ENCODE assay signal across 20 cellular contexts in genomic region chr4:118734491-118735205, GRCh38. TPM values are rescaled to one million over a fixed set of nuclear protein-coding genes. Genes with fewer than 3 reads are reported as not detected.
DNase-seq lines count a peak whose midpoint lies in the region; ATAC-seq and TF ChIP-seq lines count a peak whose summit lies in the region.
"Had no signal": no experiment of that assay in that cellular context is flagged by ENCODE, and none has a peak within 500 bp of the region (broad histone marks: within the 10 kb centered on the region; RNA-seq: fewer than 3 reads in every experiment).

No MANE protein-coding gene starts in this region.

- H3K27ac ChIP-seq in hepatocyte (peak overlapping the region; percentile 20), osteoblast (ENCODE audit: low read depth, low read length) (peak overlapping the region; percentile 39)
- H3K27ac ChIP-seq: 22Rv1 had no signal

- no peaks in the 10 kb centered on the region for H4K20me1 ChIP-seq in hepatocyte (ENCODE audit: insufficient read depth, poor library complexity, severe bottlenecking)
- peaks cover 14% of the 10 kb centered on the region for H4K20me1 ChIP-seq in osteoblast (ENCODE audit: insufficient read depth, low read length)

- CTCF ChIA-PET in Calu3 (lab: Charles Lee), result no interaction called here
- CTCF ChIA-PET in Caco-2 (lab: Charles Lee), result no interaction called here

- H2AFZ ChIP-seq in hepatocyte (no peak overlapping the region), osteoblast (ENCODE audit: low read length) (no peak overlapping the region)

- peaks cover 10% of the 10 kb centered on the region for H3K4me1 Mint-ChIP-seq in activated T-cell treated with anti-CD3 and anti-CD28 coated beads, Interleukin-2, amount 50 U/mL, for 72 hours (ENCODE audit: low read depth)
- peaks cover 14% of the 10 kb centered on the region for H3K4me1 Mint-ChIP-seq in activated T-cell treated with anti-CD3 and anti-CD28 coated beads, Interleukin-2, amount 50 U/mL, for 24 hours (ENCODE audit: low read depth)
- no peaks in the 10 kb centered on the region for H3K4me1 Mint-ChIP-seq in Calu3 (ENCODE audit: low read depth, unreplicated experiment)
- no peaks in the 10 kb centered on the region for H3K4me1 Mint-ChIP-seq in natural killer cell treated with Interleukin-12 subunit alpha and Interleukin-12 subunit beta and Interleukin-15 and Interleukin-18, amount 100 ng/mL, for 72 hours (ENCODE audit: low read depth in 2 of 2)
- no peaks in the 10 kb centered on the region for H3K4me1 Mint-ChIP-seq in Caco-2 (ENCODE audit: low read depth, unreplicated experiment)
- H3K4me1 Mint-ChIP-seq: H9 had no signal

- no peak overlapping the region for H3K4me3 Mint-ChIP-seq in activated T-cell treated with anti-CD3 and anti-CD28 coated beads, Interleukin-2, amount 50 U/mL, for 72 hours
- no peak overlapping the region for H3K4me3 Mint-ChIP-seq in activated T-cell treated with anti-CD3 and anti-CD28 coated beads, Interleukin-2, amount 50 U/mL, for 24 hours
- no peak overlapping the region for H3K4me3 Mint-ChIP-seq in Calu3 (ENCODE audit: low read depth, unreplicated experiment)
- no peak overlapping the region for H3K4me3 Mint-ChIP-seq in natural killer cell treated with Interleukin-12 subunit alpha and Interleukin-12 subunit beta and Interleukin-15 and Interleukin-18, amount 100 ng/mL, for 72 hours
- H3K4me3 Mint-ChIP-seq in Caco-2 (ENCODE audit: unreplicated experiment), result no peak overlapping the region
- H3K4me3 Mint-ChIP-seq: CD8-positive, alpha-beta memory T cell; H9 had no signal

- no peaks in the 10 kb centered on the region for H3K27me3 Mint-ChIP-seq in activated T-cell treated with anti-CD3 and anti-CD28 coated beads, Interleukin-2, amount 50 U/mL, for 72 hours (ENCODE audit: low read depth)
- H3K27me3 Mint-ChIP-seq in activated T-cell treated with anti-CD3 and anti-CD28 coated beads, Interleukin-2, amount 50 U/mL, for 24 hours, result no peaks in the 10 kb centered on the region
- H3K27me3 Mint-ChIP-seq in Calu3 (ENCODE audit: unreplicated experiment), result no peaks in the 10 kb centered on the region
- H3K27me3 Mint-ChIP-seq in natural killer cell treated with Interleukin-12 subunit alpha and Interleukin-12 subunit beta and Interleukin-15 and Interleukin-18, amount 100 ng/mL, for 72 hours, result no peaks in the 10 kb centered on the region
- H3K27me3 Mint-ChIP-seq in Caco-2 (ENCODE audit: insufficient read depth, unreplicated experiment), result no peaks in the 10 kb centered on the region
- H3K27me3 Mint-ChIP-seq: CD8-positive, alpha-beta memory T cell had no signal

- no peak for DNase-seq in activated T-cell treated with anti-CD3 and anti-CD28 coated beads, Interleukin-2, amount 50 U/mL, for 72 hours
- DNase-seq in activated T-cell treated with anti-CD3 and anti-CD28 coated beads, Interleukin-2, amount 50 U/mL, for 24 hours, result no peak
- no peak for DNase-seq in hepatocyte (ENCODE audit: low spot score)
- DNase-seq in osteoblast (ENCODE audit: insufficient read length, low spot score, missing footprints), result no peak
- DNase-seq in NCI-H1436 (lab: John Stamatoyannopoulos, UW), result no peak
- DNase-seq in Calu3, result no peak
- no peak for DNase-seq in natural killer cell treated with Interleukin-12 subunit alpha and Interleukin-12 subunit beta and Interleukin-15 and Interleukin-18, amount 100 ng/mL, for 72 hours (ENCODE audit: low spot score)
- DNase-seq in Caco-2, result no peak
- DNase-seq: CD8-positive, alpha-beta memory T cell; GF-D8; H9; IMR-90; Karpas-422; MG63; NCI-H1092; NCI-H2081 treated with DMSO at 0.1 percent for 48 hours; NCI-H510A; NCI-H774; RPMI8226 had no signal

- intact Hi-C loops in Calu3 (cut with micrococcal nuclease; ENCODE audit: unreplicated experiment) (no loop called here), Caco-2 (cut with micrococcal nuclease; ENCODE audit: unreplicated experiment) (no loop called here)

- TF ChIP-seq CTCF in hepatocyte (IDR thresholded peaks at IDR 0.05; ENCODE audit: poor library complexity) (no peak), osteoblast (IDR thresholded peaks at IDR 0.05; ENCODE audit: extremely low read depth, low read depth, low read length) (no peak), Calu3 (IDR thresholded peaks at IDR 0.05; ENCODE audit: unreplicated experiment) (no peak), Caco-2 (IDR thresholded peaks at IDR 0.05; ENCODE audit: insufficient read depth in 1 of 2, low read depth in 1 of 2, low read length in 1 of 2, severe bottlenecking in 1 of 2, unreplicated experiment in 1 of 2) (no peak)

- POLR2A ChIA-PET in Caco-2 (lab: Charles Lee), result no interaction called here

- no peak overlapping the region for H3K4me3 ChIP-seq in hepatocyte
- no peak overlapping the region for H3K4me3 ChIP-seq in osteoblast (ENCODE audit: insufficient read depth, low read length)
- H3K4me3 ChIP-seq in Caco-2 (ENCODE audit: low read depth, low read length), result no peak overlapping the region
- H3K4me3 ChIP-seq: MG63 had no signal

- peaks cover 4 to 9% of the 10 kb centered on the region in 2 donors for H3K36me3 Mint-ChIP-seq in activated T-cell treated with anti-CD3 and anti-CD28 coated beads, Interleukin-2, amount 50 U/mL, for 72 hours (ENCODE audit: insufficient read depth in 2 of 2)
- H3K36me3 Mint-ChIP-seq in activated T-cell treated with anti-CD3 and anti-CD28 coated beads, Interleukin-2, amount 50 U/mL, for 24 hours (ENCODE audit: low read depth), result peaks cover 87% of the 10 kb centered on the region
- peaks cover 9% of the 10 kb centered on the region for H3K36me3 Mint-ChIP-seq in Calu3 (ENCODE audit: insufficient read depth, unreplicated experiment)
- peaks cover 15% of the 10 kb centered on the region for H3K36me3 Mint-ChIP-seq in natural killer cell treated with Interleukin-12 subunit alpha and Interleukin-12 subunit beta and Interleukin-15 and Interleukin-18, amount 100 ng/mL, for 72 hours
- peaks cover 58% of the 10 kb centered on the region for H3K36me3 Mint-ChIP-seq in Caco-2 (ENCODE audit: insufficient read depth, unreplicated experiment)

- 79% methylated on average over 7 of the region's 7 CpGs for WGBS in hepatocyte (ENCODE audit: low lambda C conversion rate, missing lambda C conversion rate)

- H3K36me3 ChIP-seq in hepatocyte (replicated peaks; ENCODE audit: insufficient read depth, low read depth) (no peaks in the 10 kb centered on the region), osteoblast (ENCODE audit: insufficient read depth, low read length) (peaks cover 89% of the 10 kb centered on the region), Caco-2 (ENCODE audit: control insufficient read depth, insufficient read depth, low read length) (no peaks in the 10 kb centered on the region)

- H3K27ac Mint-ChIP-seq in activated T-cell treated with anti-CD3 and anti-CD28 coated beads, Interleukin-2, amount 50 U/mL, for 72 hours, result peak overlapping the region; percentile 0
- no peak overlapping the region for H3K27ac Mint-ChIP-seq in activated T-cell treated with anti-CD3 and anti-CD28 coated beads, Interleukin-2, amount 50 U/mL, for 24 hours
- no peak overlapping the region for H3K27ac Mint-ChIP-seq in Calu3 (ENCODE audit: unreplicated experiment)
- no peak overlapping the region for H3K27ac Mint-ChIP-seq in natural killer cell treated with Interleukin-12 subunit alpha and Interleukin-12 subunit beta and Interleukin-15 and Interleukin-18, amount 100 ng/mL, for 72 hours
- H3K27ac Mint-ChIP-seq in Caco-2 (ENCODE audit: unreplicated experiment), result no peak overlapping the region
- H3K27ac Mint-ChIP-seq: H9 had no signal

- H3K79me2 ChIP-seq in hepatocyte, result no peaks in the 10 kb centered on the region
- H3K79me2 ChIP-seq in osteoblast (ENCODE audit: insufficient read depth, low read length), result peaks cover 20% of the 10 kb centered on the region

- no peaks in the 10 kb centered on the region for H3K9me3 Mint-ChIP-seq in activated T-cell treated with anti-CD3 and anti-CD28 coated beads, Interleukin-2, amount 50 U/mL, for 72 hours
- no peaks in the 10 kb centered on the region for H3K9me3 Mint-ChIP-seq in activated T-cell treated with anti-CD3 and anti-CD28 coated beads, Interleukin-2, amount 50 U/mL, for 24 hours
- no peaks in the 10 kb centered on the region for H3K9me3 Mint-ChIP-seq in Calu3 (ENCODE audit: low read depth, unreplicated experiment)
- no peaks in the 10 kb centered on the region for H3K9me3 Mint-ChIP-seq in natural killer cell treated with Interleukin-12 subunit alpha and Interleukin-12 subunit beta and Interleukin-15 and Interleukin-18, amount 100 ng/mL, for 72 hours
- H3K9me3 Mint-ChIP-seq in Caco-2 (ENCODE audit: unreplicated experiment), result no peaks in the 10 kb centered on the region
- H3K9me3 Mint-ChIP-seq: CD8-positive, alpha-beta memory T cell; H9 had no signal

- no TSS peak for BruUV-seq in Calu3 (replicated peaks; lab: Mats Ljungman, UMichigan)
- BruUV-seq in Caco-2 (replicated peaks; lab: Mats Ljungman, UMichigan), result no TSS peak

- no peak for ATAC-seq in activated T-cell treated with anti-CD3 and anti-CD28 coated beads, Interleukin-2, amount 50 U/mL, for 72 hours (replicated peaks in 1 of 2)
- no peak for ATAC-seq in natural killer cell treated with Interleukin-12 subunit alpha and Interleukin-12 subunit beta and Interleukin-15 and Interleukin-18, amount 100 ng/mL, for 72 hours

- H3K9me2 ChIP-seq in hepatocyte (replicated peaks; ENCODE audit: insufficient read depth), result no peaks in the 10 kb centered on the region

- no peaks in the 10 kb centered on the region for H3K27me3 ChIP-seq in hepatocyte
- no peaks in the 10 kb centered on the region for H3K27me3 ChIP-seq in osteoblast (ENCODE audit: insufficient read depth, low read length)
- no peaks in the 10 kb centered on the region for H3K27me3 ChIP-seq in Caco-2 (replicated peaks; ENCODE audit: control insufficient read depth, insufficient read depth, low read length)
- H3K27me3 ChIP-seq: MG63 had no signal

- H3K4me1 ChIP-seq in hepatocyte (ENCODE audit: insufficient read depth) (no peaks in the 10 kb centered on the region), osteoblast (ENCODE audit: insufficient read depth, low read length) (peaks cover 35% of the 10 kb centered on the region), Caco-2 (no peaks in the 10 kb centered on the region)

- H3K4me2 ChIP-seq in hepatocyte (no peak overlapping the region), osteoblast (ENCODE audit: insufficient read depth, low read length) (no peak overlapping the region)

- no peaks in the 10 kb centered on the region for H3K9me3 ChIP-seq in hepatocyte (ENCODE audit: low read depth)
- no peaks in the 10 kb centered on the region for H3K9me3 ChIP-seq in osteoblast (ENCODE audit: low read depth, low read length)
- no peaks in the 10 kb centered on the region for H3K9me3 ChIP-seq in Caco-2
- H3K9me3 ChIP-seq: MG63 had no signal

RNA-seq across cellular contexts. Expression of gene METTL14, which starts 49.5 kb away (rescaled TPM):
- 10 to 100 TPM; 50.0 to 55.7 TPM for total RNA-seq in activated T-cell treated with anti-CD3 and anti-CD28 coated beads, Interleukin-2, amount 50 U/mL, for 72 hours
- total RNA-seq in hepatocyte (18.3 and 19.3 TPM in 2 replicates), osteoblast (25.3 and 28.0 TPM in 2 replicates), Calu3 (2022) (26.1 and 36.4 TPM in 2 replicates), Caco-2 (2022) (46.7 and 51.8 TPM in 2 replicates)
- 24.4 and 28.3 TPM in 2 replicates for polyA plus RNA-seq in hepatocyte
- 10 to 100 TPM; 38.9 to 53.7 TPM for total RNA-seq in natural killer cell treated with Interleukin-12 subunit alpha and Interleukin-12 subunit beta and Interleukin-15 and Interleukin-18, amount 100 ng/mL, for 72 hours
